In genomic region chr2:192381082-192381481, GRCh38 we compare ENCODE assay signal across 32 cellular contexts.
"Had no signal": no experiment of that assay in that cellular context is flagged by ENCODE, and none has a peak within 500 bp of the region (broad histone marks: within the 10 kb centered on the region; RNA-seq: fewer than 3 reads in every experiment).

No MANE protein-coding gene starts in this region.

- H3K4me1 Mint-ChIP-seq: activated CD4-positive, alpha-beta T cell treated with anti-CD3 and anti-CD28 coated beads for 36 hours; activated CD4-positive, alpha-beta T cell treated with anti-CD3 and anti-CD28 coated beads, Interleukin-2, amount 10 ng/mL, durations not matched to agents 24 days and 14 days; activated CD8-positive, alpha-beta memory T cell treated with anti-CD3 and anti-CD28 coated beads, Interleukin-2, amount 10 ng/mL, durations not matched to agents 7 days and 5 days; activated naive CD4-positive, alpha-beta T cell treated with anti-CD3 and anti-CD28 coated beads, Interleukin-2, amount 50 U/mL, for 24 hours; activated naive CD8-positive, alpha-beta T cell treated with anti-CD3 and anti-CD28 coated beads for 36 hours; activated naive CD8-positive, alpha-beta T cell treated with anti-CD3 and anti-CD28 coated beads, Interleukin-2, amount 50 U/mL, for 24 hours; central memory CD8-positive, alpha-beta T cell had no signal

- H3K27ac ChIP-seq: ascending aorta, brain microvascular endothelial cell, coronary artery, dorsolateral prefrontal cortex, esophagus muscularis mucosa, foreskin keratinocyte, gastrocnemius medialis, heart left ventricle had no signal

- H3K27me3 Mint-ChIP-seq: activated CD4-positive, alpha-beta memory T cell treated with anti-CD3 and anti-CD28 coated beads for 36 hours; activated CD4-positive, alpha-beta T cell treated with anti-CD3 and anti-CD28 coated beads for 36 hours; activated CD4-positive, alpha-beta T cell treated with anti-CD3 and anti-CD28 coated beads, Interleukin-2, amount 10 ng/mL, durations not matched to agents 24 days and 14 days; activated CD8-positive, alpha-beta memory T cell treated with anti-CD3 and anti-CD28 coated beads, Interleukin-2, amount 10 ng/mL, durations not matched to agents 7 days and 5 days; activated naive CD4-positive, alpha-beta T cell treated with anti-CD3 and anti-CD28 coated beads, Interleukin-2, amount 50 U/mL, for 24 hours; activated naive CD8-positive, alpha-beta T cell treated with anti-CD3 and anti-CD28 coated beads for 36 hours; central memory CD8-positive, alpha-beta T cell; dendritic cell treated with granulocyte-macrophage colony-stimulating factor and Interleukin-4, amounts not matched to agents 40 ng/mL and 50 ng/mL, for 4 days had no signal

- ATAC-seq: activated CD4-positive, alpha-beta T cell treated with anti-CD3 and anti-CD28 coated beads for 36 hours; activated CD8-positive, alpha-beta memory T cell treated with anti-CD3 and anti-CD28 coated beads, Interleukin-2, amount 10 ng/mL, durations not matched to agents 7 days and 5 days; activated CD8-positive, alpha-beta T cell treated with anti-CD3 and anti-CD28 coated beads, Interleukin-2, amount 10 ng/mL, durations not matched to agents 7 days and 5 days; activated naive CD8-positive, alpha-beta T cell treated with anti-CD3 and anti-CD28 coated beads, Interleukin-2, amount 50 U/mL, for 24 hours; foreskin keratinocyte; gastrocnemius medialis; heart left ventricle had no signal

- H3K36me3 ChIP-seq: ascending aorta, brain microvascular endothelial cell, esophagus muscularis mucosa, gastrocnemius medialis, heart left ventricle had no signal

- H3K27me3 ChIP-seq: ascending aorta, brain microvascular endothelial cell, dorsolateral prefrontal cortex, esophagus muscularis mucosa, foreskin keratinocyte, gastrocnemius medialis had no signal

- H3K4me1 ChIP-seq: ascending aorta, esophagus muscularis mucosa, foreskin keratinocyte, gastrocnemius medialis, heart left ventricle had no signal

- H3K9me3 ChIP-seq: ascending aorta, gastrocnemius medialis had no signal

- H3K4me3 ChIP-seq: ascending aorta, coronary artery, dorsolateral prefrontal cortex, esophagus muscularis mucosa, gastrocnemius medialis, heart left ventricle had no signal

- H3K9me3 Mint-ChIP-seq: activated naive CD8-positive, alpha-beta T cell treated with anti-CD3 and anti-CD28 coated beads, Interleukin-2, amount 50 U/mL, for 24 hours; activated T-helper 1 cell treated with anti-CD3 and anti-CD28 coated beads, Interleukin-12 subunit alpha, Interleukin-12 subunit beta, Interleukin-2, Interleukin-4 antibody, amounts not matched to agents 30 ng/mL and 10 ng/mL and 1 ng/mL, durations not matched to agents 14 hours and 24 hours and 36 hours; activated T-helper 2 cell treated with anti-CD3 and anti-CD28 coated beads, Interferon-gamma antibody, Interleukin-2, Interleukin-4, amounts not matched to agents 10 μg/mL and 5 μg/mL and 100 μg/mL, durations not matched to agents 14 hours and 24 hours and 36 hours; central memory CD8-positive, alpha-beta T cell had no signal

- H3K36me3 Mint-ChIP-seq: activated CD4-positive, alpha-beta memory T cell treated with anti-CD3 and anti-CD28 coated beads for 36 hours; activated CD8-positive, alpha-beta memory T cell treated with anti-CD3 and anti-CD28 coated beads, Interleukin-2, amount 10 ng/mL, durations not matched to agents 7 days and 5 days; activated naive CD4-positive, alpha-beta T cell treated with anti-CD3 and anti-CD28 coated beads, Interleukin-2, amount 50 U/mL, for 24 hours; activated naive CD8-positive, alpha-beta T cell treated with anti-CD3 and anti-CD28 coated beads for 36 hours had no signal

- FAIRE-seq: bronchial epithelial cell had no signal

- H3K4me3 Mint-ChIP-seq: activated CD4-positive, alpha-beta memory T cell treated with anti-CD3 and anti-CD28 coated beads for 36 hours; activated CD4-positive, alpha-beta T cell treated with anti-CD3 and anti-CD28 coated beads for 36 hours; activated CD4-positive, alpha-beta T cell treated with anti-CD3 and anti-CD28 coated beads, Interleukin-2, amount 10 ng/mL, durations not matched to agents 24 days and 14 days; activated CD8-positive, alpha-beta memory T cell treated with anti-CD3 and anti-CD28 coated beads, Interleukin-2, amount 10 ng/mL, durations not matched to agents 7 days and 5 days; activated CD8-positive, alpha-beta T cell treated with anti-CD3 and anti-CD28 coated beads, Interleukin-2, amount 10 ng/mL, durations not matched to agents 7 days and 5 days; activated naive CD4-positive, alpha-beta T cell treated with anti-CD3 and anti-CD28 coated beads for 36 hours; activated naive CD4-positive, alpha-beta T cell treated with anti-CD3 and anti-CD28 coated beads, Interleukin-2, amount 50 U/mL, for 24 hours; activated naive CD8-positive, alpha-beta T cell treated with anti-CD3 and anti-CD28 coated beads for 36 hours; activated naive CD8-positive, alpha-beta T cell treated with anti-CD3 and anti-CD28 coated beads, Interleukin-2, amount 50 U/mL, for 24 hours; activated T-helper 1 cell treated with anti-CD3 and anti-CD28 coated beads, Interleukin-12 subunit alpha, Interleukin-12 subunit beta, Interleukin-2, Interleukin-4 antibody, amounts not matched to agents 30 ng/mL and 10 ng/mL and 1 ng/mL, durations not matched to agents 14 hours and 24 hours and 36 hours; central memory CD8-positive, alpha-beta T cell; dendritic cell treated with granulocyte-macrophage colony-stimulating factor and Interleukin-4, amounts not matched to agents 40 ng/mL and 50 ng/mL, for 4 days had no signal

- H3K27ac Mint-ChIP-seq: activated CD4-positive, alpha-beta memory T cell treated with anti-CD3 and anti-CD28 coated beads for 36 hours; activated CD4-positive, alpha-beta T cell treated with anti-CD3 and anti-CD28 coated beads for 36 hours; activated CD4-positive, alpha-beta T cell treated with anti-CD3 and anti-CD28 coated beads, Interleukin-2, amount 10 ng/mL, durations not matched to agents 24 days and 14 days; activated CD8-positive, alpha-beta memory T cell treated with anti-CD3 and anti-CD28 coated beads, Interleukin-2, amount 10 ng/mL, durations not matched to agents 7 days and 5 days; activated CD8-positive, alpha-beta T cell treated with anti-CD3 and anti-CD28 coated beads, Interleukin-2, amount 10 ng/mL, durations not matched to agents 7 days and 5 days; activated naive CD4-positive, alpha-beta T cell treated with anti-CD3 and anti-CD28 coated beads for 36 hours; activated naive CD4-positive, alpha-beta T cell treated with anti-CD3 and anti-CD28 coated beads, Interleukin-2, amount 50 U/mL, for 24 hours; activated naive CD8-positive, alpha-beta T cell treated with anti-CD3 and anti-CD28 coated beads for 36 hours; activated naive CD8-positive, alpha-beta T cell treated with anti-CD3 and anti-CD28 coated beads, Interleukin-2, amount 50 U/mL, for 24 hours; activated T-helper 1 cell treated with anti-CD3 and anti-CD28 coated beads, Interleukin-12 subunit alpha, Interleukin-12 subunit beta, Interleukin-2, Interleukin-4 antibody, amounts not matched to agents 30 ng/mL and 10 ng/mL and 1 ng/mL, durations not matched to agents 14 hours and 24 hours and 36 hours; activated T-helper 2 cell treated with anti-CD3 and anti-CD28 coated beads, Interferon-gamma antibody, Interleukin-2, Interleukin-4, amounts not matched to agents 10 μg/mL and 5 μg/mL and 100 μg/mL, durations not matched to agents 14 hours and 24 hours and 36 hours; dendritic cell treated with granulocyte-macrophage colony-stimulating factor and Interleukin-4, amounts not matched to agents 40 ng/mL and 50 ng/mL, for 4 days had no signal

- DNase-seq: activated CD4-positive, alpha-beta memory T cell treated with anti-CD3 and anti-CD28 coated beads for 36 hours; activated CD4-positive, alpha-beta T cell treated with anti-CD3 and anti-CD28 coated beads for 36 hours; activated CD4-positive, alpha-beta T cell treated with anti-CD3 and anti-CD28 coated beads, Interleukin-2, amount 10 ng/mL, durations not matched to agents 24 days and 14 days; activated CD4-positive, CD25-positive, alpha-beta regulatory T cell; activated CD4-positive, CD25-positive, alpha-beta regulatory T cell treated with anti-CD3 and anti-CD28 coated beads, Interleukin-2, amount 50 U/mL, for 72 hours; activated CD8-positive, alpha-beta memory T cell treated with anti-CD3 and anti-CD28 coated beads, Interleukin-2, amount 10 ng/mL, durations not matched to agents 7 days and 5 days; activated CD8-positive, alpha-beta memory T cell treated with anti-CD3 and anti-CD28 coated beads, Interleukin-2, amount 50 U/mL, for 4 hours; activated CD8-positive, alpha-beta T cell treated with anti-CD3 and anti-CD28 coated beads, Interleukin-2, amount 10 ng/mL, durations not matched to agents 7 days and 5 days; activated effector memory CD4-positive, alpha-beta T cell treated with anti-CD3 and anti-CD28 coated beads, Interleukin-2, amount 50 U/mL, for 16 hours; activated naive CD4-positive, alpha-beta T cell treated with anti-CD3 and anti-CD28 coated beads for 36 hours; activated naive CD8-positive, alpha-beta T cell treated with anti-CD3 and anti-CD28 coated beads for 36 hours; activated naive CD8-positive, alpha-beta T cell treated with anti-CD3 and anti-CD28 coated beads, Interleukin-2, amount 50 U/mL, for 24 hours; activated T-cell treated with anti-CD3 and anti-CD28 coated beads, Interleukin-2, amount 50 U/mL, for 1 hour; activated T-cell treated with anti-CD3 and anti-CD28 coated beads, Interleukin-2, amount 50 U/mL, for 48 hours; brain microvascular endothelial cell; dorsolateral prefrontal cortex; effector memory CD4-positive, alpha-beta T cell; erythroblast; foreskin keratinocyte; gastrocnemius medialis; glutamatergic neuron; heart left ventricle; T-helper 2 cell had no signal
